Comparison of ENCODE assay signal across 1 cellular context in the genomic region with DNA sequence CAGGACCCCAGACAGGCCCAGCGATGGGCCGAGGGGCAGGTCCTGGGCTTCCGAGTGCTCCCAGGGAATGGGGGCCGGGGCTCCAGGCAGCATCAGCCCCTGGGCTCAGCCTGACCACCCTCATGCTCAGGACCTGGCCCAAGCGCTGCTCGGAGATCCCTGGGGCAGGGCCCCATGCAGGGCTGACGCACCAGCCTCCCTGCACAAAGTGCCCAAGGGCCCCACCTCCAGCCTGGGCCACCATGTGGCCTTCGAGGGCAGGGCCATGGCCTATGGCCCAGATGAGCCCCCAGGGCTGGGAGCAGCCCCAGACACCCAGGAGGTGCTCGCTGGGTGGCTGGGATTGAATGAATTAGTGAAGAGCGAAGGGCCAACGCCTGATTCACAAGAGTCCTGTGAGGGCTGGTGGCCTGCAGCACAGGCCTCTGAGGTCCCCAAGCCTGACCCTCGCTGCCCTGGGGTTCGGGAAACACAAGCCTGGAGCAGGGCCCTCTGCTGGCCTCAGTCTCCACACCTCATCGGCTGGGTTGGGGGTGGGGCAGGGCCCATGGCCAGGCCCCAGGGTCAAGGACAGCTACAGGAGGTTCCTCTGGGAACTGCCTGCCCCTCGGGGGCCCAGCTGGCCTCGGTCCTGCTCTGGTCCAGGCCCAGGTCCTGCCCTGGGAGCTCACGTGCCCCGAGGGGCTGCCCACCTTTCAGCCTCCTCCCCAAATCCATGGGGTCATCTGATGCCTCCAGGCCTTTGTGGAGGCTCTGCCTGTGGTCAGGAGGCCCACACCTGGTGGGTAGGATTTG.
TF ChIP-seq lines count a peak whose summit lies in the region.

No MANE protein-coding gene starts in this region.

TF ChIP-seq in HepG2, 621 proteins besides CTCF, POLR2A, EP300 and RAD21 (continued from another document and continues in another):
- TF ChIP-seq, protein P1, sequence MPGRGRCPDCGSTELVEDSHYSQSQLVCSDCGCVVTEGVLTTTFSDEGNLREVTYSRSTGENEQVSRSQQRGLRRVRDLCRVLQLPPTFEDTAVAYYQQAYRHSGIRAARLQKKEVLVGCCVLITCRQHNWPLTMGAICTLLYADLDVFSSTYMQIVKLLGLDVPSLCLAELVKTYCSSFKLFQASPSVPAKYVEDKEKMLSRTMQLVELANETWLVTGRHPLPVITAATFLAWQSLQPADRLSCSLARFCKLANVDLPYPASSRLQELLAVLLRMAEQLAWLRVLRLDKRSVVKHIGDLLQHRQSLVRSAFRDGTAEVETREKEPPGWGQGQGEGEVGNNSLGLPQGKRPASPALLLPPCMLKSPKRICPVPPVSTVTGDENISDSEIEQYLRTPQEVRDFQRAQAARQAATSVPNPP (CRISPR knock-in tag; IDR thresholded peaks at IDR 0.05): 0 out of 2 replicates have a peak, but pooled peaks have one; percentile 50
- TF ChIP-seq, protein P2, sequence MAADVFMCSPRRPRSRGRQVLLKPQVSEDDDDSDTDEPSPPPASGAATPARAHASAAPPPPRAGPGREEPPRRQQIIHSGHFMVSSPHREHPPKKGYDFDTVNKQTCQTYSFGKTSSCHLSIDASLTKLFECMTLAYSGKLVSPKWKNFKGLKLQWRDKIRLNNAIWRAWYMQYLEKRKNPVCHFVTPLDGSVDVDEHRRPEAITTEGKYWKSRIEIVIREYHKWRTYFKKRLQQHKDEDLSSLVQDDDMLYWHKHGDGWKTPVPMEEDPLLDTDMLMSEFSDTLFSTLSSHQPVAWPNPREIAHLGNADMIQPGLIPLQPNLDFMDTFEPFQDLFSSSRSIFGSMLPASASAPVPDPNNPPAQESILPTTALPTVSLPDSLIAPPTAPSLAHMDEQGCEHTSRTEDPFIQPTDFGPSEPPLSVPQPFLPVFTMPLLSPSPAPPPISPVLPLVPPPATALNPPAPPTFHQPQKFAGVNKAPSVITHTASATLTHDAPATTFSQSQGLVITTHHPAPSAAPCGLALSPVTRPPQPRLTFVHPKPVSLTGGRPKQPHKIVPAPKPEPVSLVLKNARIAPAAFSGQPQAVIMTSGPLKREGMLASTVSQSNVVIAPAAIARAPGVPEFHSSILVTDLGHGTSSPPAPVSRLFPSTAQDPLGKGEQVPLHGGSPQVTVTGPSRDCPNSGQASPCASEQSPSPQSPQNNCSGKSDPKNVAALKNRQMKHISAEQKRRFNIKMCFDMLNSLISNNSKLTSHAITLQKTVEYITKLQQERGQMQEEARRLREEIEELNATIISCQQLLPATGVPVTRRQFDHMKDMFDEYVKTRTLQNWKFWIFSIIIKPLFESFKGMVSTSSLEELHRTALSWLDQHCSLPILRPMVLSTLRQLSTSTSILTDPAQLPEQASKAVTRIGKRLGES (CRISPR knock-in tag; IDR thresholded peaks at IDR 0.05; ENCODE audit: borderline replicate concordance): peak; percentile 70
- TF ChIP-seq RELA (CRISPR knock-in tag; IDR thresholded peaks at IDR 0.05) (no peak; the same call in 1 of the 2 replicates), ZNF234 (CRISPR knock-in tag; conservative IDR thresholded peaks at IDR 0.05) (no peak), ATF7-NPFF (CRISPR knock-in tag; IDR thresholded peaks at IDR 0.05; ENCODE audit: low read depth) (peak; percentile 73; the same call in 1 of the 2 replicates), NRL (CRISPR knock-in tag; IDR thresholded peaks at IDR 0.05; ENCODE audit: borderline replicate concordance) (no peak), ZNF589 (CRISPR knock-in tag; conservative IDR thresholded peaks at IDR 0.05) (no peak), ZNF737 (CRISPR knock-in tag; IDR thresholded peaks at IDR 0.05; ENCODE audit: borderline replicate concordance) (no peak), RAD51 (IDR thresholded peaks at IDR 0.05; ENCODE audit: borderline replicate concordance) (no peak), IRX3 (CRISPR knock-in tag; IDR thresholded peaks at IDR 0.05; ENCODE audit: borderline replicate concordance, low read depth) (0 out of 2 replicates have a peak, but pooled peaks have one; percentile 67), SOX6 (IDR thresholded peaks at IDR 0.05) (no peak), SOX6 (CRISPR knock-in tag; IDR thresholded peaks at IDR 0.05) (peak; percentile 91), REL (CRISPR knock-in tag; conservative IDR thresholded peaks at IDR 0.05) (no peak), HOXD1 (CRISPR knock-in tag; IDR thresholded peaks at IDR 0.05) (peak; percentile 78; the same call in 1 of the 2 replicates), CREB1 (IDR thresholded peaks at IDR 0.05) (no peak), CREB1 (CRISPR knock-in tag; IDR thresholded peaks at IDR 0.05) (no peak), ZNF552 (CRISPR knock-in tag; IDR thresholded peaks at IDR 0.05; ENCODE audit: borderline replicate concordance) (no peak; the same call in 1 of the 2 replicates), ZMAT3 (CRISPR knock-in tag; conservative IDR thresholded peaks at IDR 0.05) (peak; percentile 87), CENPX (CRISPR knock-in tag; IDR thresholded peaks at IDR 0.05) (no peak), NR2F2 (IDR thresholded peaks at IDR 0.05; ENCODE audit: borderline replicate concordance, low read depth) (no peak), NR2C2 (CRISPR knock-in tag; IDR thresholded peaks at IDR 0.05; ENCODE audit: borderline replicate concordance) (peak; percentile 95), ATM (IDR thresholded peaks at IDR 0.05; ENCODE audit: borderline replicate concordance) (no peak), NFYB (CRISPR knock-in tag; IDR thresholded peaks at IDR 0.05) (peak; percentile 15; the same call in 1 of the 2 replicates), SCMH1 (CRISPR knock-in tag; IDR thresholded peaks at IDR 0.05; ENCODE audit: borderline replicate concordance) (no peak), ZNF614 (CRISPR knock-in tag; IDR thresholded peaks at IDR 0.05; ENCODE audit: borderline replicate concordance) (peak; percentile 68; the same call in 1 of the 2 replicates), PITX1 (CRISPR knock-in tag; IDR thresholded peaks at IDR 0.05) (peak; percentile 84), SRSF1 (optimal IDR thresholded peaks at IDR 0.05; ENCODE audit: low read depth, low read length) (peak; percentile 50), REXO4 (CRISPR knock-in tag; IDR thresholded peaks at IDR 0.05; ENCODE audit: borderline replicate concordance) (no peak), GTF2F1 (IDR thresholded peaks at IDR 0.05; ENCODE audit: low read length) (no peak), AGO1 (IDR thresholded peaks at IDR 0.05; ENCODE audit: low read depth, low read length, poor library complexity, severe bottlenecking) (no peak), SRY (CRISPR knock-in tag; IDR thresholded peaks at IDR 0.05) (0 out of 2 replicates have a peak, but pooled peaks have one; percentile 33), ZNF577 (CRISPR knock-in tag; IDR thresholded peaks at IDR 0.05; ENCODE audit: borderline replicate concordance, low read depth) (no peak), ZNF292 (CRISPR knock-in tag; IDR thresholded peaks at IDR 0.05; ENCODE audit: borderline replicate concordance, low read depth) (peak; percentile 72; the same call in 1 of the 2 replicates)
- TF ChIP-seq, protein P3, sequence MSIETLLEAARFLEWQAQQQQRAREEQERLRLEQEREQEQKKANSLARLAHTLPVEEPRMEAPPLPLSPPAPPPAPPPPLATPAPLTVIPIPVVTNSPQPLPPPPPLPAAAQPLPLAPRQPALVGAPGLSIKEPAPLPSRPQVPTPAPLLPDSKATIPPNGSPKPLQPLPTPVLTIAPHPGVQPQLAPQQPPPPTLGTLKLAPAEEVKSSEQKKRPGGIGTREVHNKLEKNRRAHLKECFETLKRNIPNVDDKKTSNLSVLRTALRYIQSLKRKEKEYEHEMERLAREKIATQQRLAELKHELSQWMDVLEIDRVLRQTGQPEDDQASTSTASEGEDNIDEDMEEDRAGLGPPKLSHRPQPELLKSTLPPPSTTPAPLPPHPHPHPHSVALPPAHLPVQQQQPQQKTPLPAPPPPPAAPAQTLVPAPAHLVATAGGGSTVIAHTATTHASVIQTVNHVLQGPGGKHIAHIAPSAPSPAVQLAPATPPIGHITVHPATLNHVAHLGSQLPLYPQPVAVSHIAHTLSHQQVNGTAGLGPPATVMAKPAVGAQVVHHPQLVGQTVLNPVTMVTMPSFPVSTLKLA (IDR thresholded peaks at IDR 0.05): no peak
- TF ChIP-seq, protein P4, sequence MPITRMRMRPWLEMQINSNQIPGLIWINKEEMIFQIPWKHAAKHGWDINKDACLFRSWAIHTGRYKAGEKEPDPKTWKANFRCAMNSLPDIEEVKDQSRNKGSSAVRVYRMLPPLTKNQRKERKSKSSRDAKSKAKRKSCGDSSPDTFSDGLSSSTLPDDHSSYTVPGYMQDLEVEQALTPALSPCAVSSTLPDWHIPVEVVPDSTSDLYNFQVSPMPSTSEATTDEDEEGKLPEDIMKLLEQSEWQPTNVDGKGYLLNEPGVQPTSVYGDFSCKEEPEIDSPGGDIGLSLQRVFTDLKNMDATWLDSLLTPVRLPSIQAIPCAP (CRISPR knock-in tag; IDR thresholded peaks at IDR 0.05; ENCODE audit: low read depth): no peak
- TF ChIP-seq, protein P5, sequence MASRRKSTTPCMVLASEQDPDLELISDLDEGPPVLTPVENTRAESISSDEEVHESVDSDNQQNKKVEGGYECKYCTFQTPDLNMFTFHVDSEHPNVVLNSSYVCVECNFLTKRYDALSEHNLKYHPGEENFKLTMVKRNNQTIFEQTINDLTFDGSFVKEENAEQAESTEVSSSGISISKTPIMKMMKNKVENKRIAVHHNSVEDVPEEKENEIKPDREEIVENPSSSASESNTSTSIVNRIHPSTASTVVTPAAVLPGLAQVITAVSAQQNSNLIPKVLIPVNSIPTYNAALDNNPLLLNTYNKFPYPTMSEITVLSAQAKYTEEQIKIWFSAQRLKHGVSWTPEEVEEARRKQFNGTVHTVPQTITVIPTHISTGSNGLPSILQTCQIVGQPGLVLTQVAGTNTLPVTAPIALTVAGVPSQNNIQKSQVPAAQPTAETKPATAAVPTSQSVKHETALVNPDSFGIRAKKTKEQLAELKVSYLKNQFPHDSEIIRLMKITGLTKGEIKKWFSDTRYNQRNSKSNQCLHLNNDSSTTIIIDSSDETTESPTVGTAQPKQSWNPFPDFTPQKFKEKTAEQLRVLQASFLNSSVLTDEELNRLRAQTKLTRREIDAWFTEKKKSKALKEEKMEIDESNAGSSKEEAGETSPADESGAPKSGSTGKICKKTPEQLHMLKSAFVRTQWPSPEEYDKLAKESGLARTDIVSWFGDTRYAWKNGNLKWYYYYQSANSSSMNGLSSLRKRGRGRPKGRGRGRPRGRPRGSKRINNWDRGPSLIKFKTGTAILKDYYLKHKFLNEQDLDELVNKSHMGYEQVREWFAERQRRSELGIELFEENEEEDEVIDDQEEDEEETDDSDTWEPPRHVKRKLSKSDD (CRISPR knock-in tag; IDR thresholded peaks at IDR 0.05; ENCODE audit: low read depth): no peak
- TF ChIP-seq, protein P6, sequence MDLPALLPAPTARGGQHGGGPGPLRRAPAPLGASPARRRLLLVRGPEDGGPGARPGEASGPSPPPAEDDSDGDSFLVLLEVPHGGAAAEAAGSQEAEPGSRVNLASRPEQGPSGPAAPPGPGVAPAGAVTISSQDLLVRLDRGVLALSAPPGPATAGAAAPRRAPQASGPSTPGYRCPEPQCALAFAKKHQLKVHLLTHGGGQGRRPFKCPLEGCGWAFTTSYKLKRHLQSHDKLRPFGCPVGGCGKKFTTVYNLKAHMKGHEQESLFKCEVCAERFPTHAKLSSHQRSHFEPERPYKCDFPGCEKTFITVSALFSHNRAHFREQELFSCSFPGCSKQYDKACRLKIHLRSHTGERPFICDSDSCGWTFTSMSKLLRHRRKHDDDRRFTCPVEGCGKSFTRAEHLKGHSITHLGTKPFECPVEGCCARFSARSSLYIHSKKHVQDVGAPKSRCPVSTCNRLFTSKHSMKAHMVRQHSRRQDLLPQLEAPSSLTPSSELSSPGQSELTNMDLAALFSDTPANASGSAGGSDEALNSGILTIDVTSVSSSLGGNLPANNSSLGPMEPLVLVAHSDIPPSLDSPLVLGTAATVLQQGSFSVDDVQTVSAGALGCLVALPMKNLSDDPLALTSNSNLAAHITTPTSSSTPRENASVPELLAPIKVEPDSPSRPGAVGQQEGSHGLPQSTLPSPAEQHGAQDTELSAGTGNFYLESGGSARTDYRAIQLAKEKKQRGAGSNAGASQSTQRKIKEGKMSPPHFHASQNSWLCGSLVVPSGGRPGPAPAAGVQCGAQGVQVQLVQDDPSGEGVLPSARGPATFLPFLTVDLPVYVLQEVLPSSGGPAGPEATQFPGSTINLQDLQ (CRISPR knock-in tag; IDR thresholded peaks at IDR 0.05): no peak; the same call in 1 of the 2 replicates
- TF ChIP-seq, protein P7, sequence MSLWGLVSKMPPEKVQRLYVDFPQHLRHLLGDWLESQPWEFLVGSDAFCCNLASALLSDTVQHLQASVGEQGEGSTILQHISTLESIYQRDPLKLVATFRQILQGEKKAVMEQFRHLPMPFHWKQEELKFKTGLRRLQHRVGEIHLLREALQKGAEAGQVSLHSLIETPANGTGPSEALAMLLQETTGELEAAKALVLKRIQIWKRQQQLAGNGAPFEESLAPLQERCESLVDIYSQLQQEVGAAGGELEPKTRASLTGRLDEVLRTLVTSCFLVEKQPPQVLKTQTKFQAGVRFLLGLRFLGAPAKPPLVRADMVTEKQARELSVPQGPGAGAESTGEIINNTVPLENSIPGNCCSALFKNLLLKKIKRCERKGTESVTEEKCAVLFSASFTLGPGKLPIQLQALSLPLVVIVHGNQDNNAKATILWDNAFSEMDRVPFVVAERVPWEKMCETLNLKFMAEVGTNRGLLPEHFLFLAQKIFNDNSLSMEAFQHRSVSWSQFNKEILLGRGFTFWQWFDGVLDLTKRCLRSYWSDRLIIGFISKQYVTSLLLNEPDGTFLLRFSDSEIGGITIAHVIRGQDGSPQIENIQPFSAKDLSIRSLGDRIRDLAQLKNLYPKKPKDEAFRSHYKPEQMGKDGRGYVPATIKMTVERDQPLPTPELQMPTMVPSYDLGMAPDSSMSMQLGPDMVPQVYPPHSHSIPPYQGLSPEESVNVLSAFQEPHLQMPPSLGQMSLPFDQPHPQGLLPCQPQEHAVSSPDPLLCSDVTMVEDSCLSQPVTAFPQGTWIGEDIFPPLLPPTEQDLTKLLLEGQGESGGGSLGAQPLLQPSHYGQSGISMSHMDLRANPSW (CRISPR knock-in tag; IDR thresholded peaks at IDR 0.05; ENCODE audit: borderline replicate concordance): 0 out of 2 replicates have a peak, but pooled peaks have one; percentile 35
- TF ChIP-seq, protein P8, sequence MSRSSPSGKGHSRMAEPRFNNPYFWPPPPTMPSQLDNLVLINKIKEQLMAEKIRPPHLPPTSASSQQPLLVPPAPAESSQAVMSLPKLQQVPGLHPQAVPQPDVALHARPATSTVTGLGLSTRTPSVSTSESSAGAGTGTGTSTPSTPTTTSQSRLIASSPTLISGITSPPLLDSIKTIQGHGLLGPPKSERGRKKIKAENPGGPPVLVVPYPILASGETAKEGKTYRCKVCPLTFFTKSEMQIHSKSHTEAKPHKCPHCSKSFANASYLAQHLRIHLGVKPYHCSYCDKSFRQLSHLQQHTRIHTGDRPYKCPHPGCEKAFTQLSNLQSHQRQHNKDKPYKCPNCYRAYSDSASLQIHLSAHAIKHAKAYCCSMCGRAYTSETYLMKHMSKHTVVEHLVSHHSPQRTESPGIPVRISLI (CRISPR knock-in tag; IDR thresholded peaks at IDR 0.05; ENCODE audit: borderline replicate concordance): no peak
- TF ChIP-seq, protein P9, sequence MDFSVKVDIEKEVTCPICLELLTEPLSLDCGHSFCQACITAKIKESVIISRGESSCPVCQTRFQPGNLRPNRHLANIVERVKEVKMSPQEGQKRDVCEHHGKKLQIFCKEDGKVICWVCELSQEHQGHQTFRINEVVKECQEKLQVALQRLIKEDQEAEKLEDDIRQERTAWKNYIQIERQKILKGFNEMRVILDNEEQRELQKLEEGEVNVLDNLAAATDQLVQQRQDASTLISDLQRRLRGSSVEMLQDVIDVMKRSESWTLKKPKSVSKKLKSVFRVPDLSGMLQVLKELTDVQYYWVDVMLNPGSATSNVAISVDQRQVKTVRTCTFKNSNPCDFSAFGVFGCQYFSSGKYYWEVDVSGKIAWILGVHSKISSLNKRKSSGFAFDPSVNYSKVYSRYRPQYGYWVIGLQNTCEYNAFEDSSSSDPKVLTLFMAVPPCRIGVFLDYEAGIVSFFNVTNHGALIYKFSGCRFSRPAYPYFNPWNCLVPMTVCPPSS (IDR thresholded peaks at IDR 0.05): no peak
